12 cellular contexts compared by ENCODE assay signal in the genomic region with DNA sequence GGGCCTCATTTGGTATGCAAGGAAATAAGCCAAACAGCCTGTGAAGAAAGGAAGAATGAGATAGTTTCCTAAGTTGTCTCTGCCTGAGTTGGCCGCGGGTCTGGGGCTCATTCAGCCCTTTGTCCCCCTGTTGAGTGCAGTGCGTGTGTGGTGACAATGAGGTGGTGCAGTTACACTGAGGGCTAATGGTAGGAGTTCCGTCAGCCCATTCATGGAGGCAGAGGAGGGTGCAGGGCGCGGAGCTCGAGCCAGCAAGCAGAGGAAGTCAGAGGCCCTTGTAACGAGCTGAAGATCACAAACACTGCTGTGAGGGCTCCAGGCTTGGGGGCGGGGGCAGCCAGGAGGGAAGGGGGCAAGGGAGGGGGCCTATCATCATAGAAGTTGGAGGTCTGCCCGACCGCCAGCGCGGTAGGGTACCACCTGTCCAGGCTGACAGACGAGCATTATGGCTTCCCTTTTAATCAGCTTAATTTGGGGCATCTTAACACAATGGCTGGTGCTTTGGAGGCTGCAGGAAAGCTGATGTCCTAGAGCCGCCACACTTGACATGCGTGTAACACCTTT. TPM values are rescaled to one million over a fixed set of nuclear protein-coding genes. Genes with fewer than 3 reads are reported as not detected.
DNase-seq lines count a peak whose midpoint lies in the region; TF ChIP-seq lines count a peak whose summit lies in the region.
"Had no signal": no experiment of that assay in that cellular context is flagged by ENCODE, and none has a peak within 500 bp of the region (broad histone marks: within the 10 kb centered on the region; RNA-seq: fewer than 3 reads in every experiment).

No MANE protein-coding gene starts in this region.

- peak overlapping the region; percentile 78 for H3K27ac ChIP-seq in endodermal cell (ENCODE audit: low read depth, low read length)
- peak overlapping the region; percentile 87 for H3K27ac ChIP-seq in neural progenitor cell
- H3K27ac ChIP-seq in OCI-LY7 (ENCODE audit: low read depth, low read length, poor library complexity, severe bottlenecking) = no peak overlapping the region
- H3K27ac ChIP-seq in mesendoderm (ENCODE audit: low read depth, low read length) = no peak overlapping the region
- H3K27ac ChIP-seq: upper lobe of right lung had no signal

- H3K4me2 ChIP-seq in neural progenitor cell = peak overlapping the region; percentile 72
- H3K4me2 ChIP-seq in OCI-LY7 (ENCODE audit: low read length) = no peak overlapping the region
- H3K4me2 ChIP-seq in mesendoderm (ENCODE audit: low read length) = no peak overlapping the region

- H3K9me3 Mint-ChIP-seq in T-helper 2 cell treated with Interferon-gamma antibody and Interleukin-4, amounts not matched to agents 5 μg/mL and 100 μg/mL, for 36 hours = no peaks in the 10 kb centered on the region
- H3K9me3 Mint-ChIP-seq in endodermal cell (no peaks in the 10 kb centered on the region), neural progenitor cell (no peaks in the 10 kb centered on the region)

- H3K4ac ChIP-seq in mesendoderm (ENCODE audit: low read depth, low read length) = no peak overlapping the region

- H4K20me1 ChIP-seq in neural progenitor cell (ENCODE audit: low read depth) (peaks cover 92% of the 10 kb centered on the region), OCI-LY7 (ENCODE audit: insufficient read depth, low read length) (no peaks in the 10 kb centered on the region)

- no peaks in the 10 kb centered on the region for H3K9me3 ChIP-seq in endodermal cell (ENCODE audit: control insufficient read depth, low read length)
- no peaks in the 10 kb centered on the region for H3K9me3 ChIP-seq in neural progenitor cell (ENCODE audit: low read depth)
- H3K9me3 ChIP-seq in OCI-LY7 (ENCODE audit: low read length) = no peaks in the 10 kb centered on the region
- H3K9me3 ChIP-seq: upper lobe of right lung had no signal

- peak overlapping the region; percentile 48 for H3K4me3 Mint-ChIP-seq in T-helper 2 cell treated with Interferon-gamma antibody and Interleukin-4, amounts not matched to agents 5 μg/mL and 100 μg/mL, for 36 hours
- H3K4me3 Mint-ChIP-seq in endodermal cell (no peak overlapping the region), neural progenitor cell (peak overlapping the region; percentile 9)

- H3K36me3 Mint-ChIP-seq in T-helper 2 cell treated with Interferon-gamma antibody and Interleukin-4, amounts not matched to agents 5 μg/mL and 100 μg/mL, for 36 hours (ENCODE audit: low read depth) = peaks cover 86% of the 10 kb centered on the region
- H3K36me3 Mint-ChIP-seq in endodermal cell (ENCODE audit: low read depth) (peaks cover 84% of the 10 kb centered on the region), neural progenitor cell (peaks cover 58% of the 10 kb centered on the region)

- peak overlapping the region; percentile 76 for H3K27ac Mint-ChIP-seq in T-helper 2 cell treated with Interferon-gamma antibody and Interleukin-4, amounts not matched to agents 5 μg/mL and 100 μg/mL, for 36 hours
- no peak overlapping the region for H3K27ac Mint-ChIP-seq in endodermal cell
- H3K27ac Mint-ChIP-seq in neural progenitor cell = peak overlapping the region; percentile 65

- no peaks in the 10 kb centered on the region for H3K27me3 Mint-ChIP-seq in T-helper 2 cell treated with Interferon-gamma antibody and Interleukin-4, amounts not matched to agents 5 μg/mL and 100 μg/mL, for 36 hours (ENCODE audit: low read depth)
- H3K27me3 Mint-ChIP-seq in endodermal cell (ENCODE audit: insufficient read depth) (no peaks in the 10 kb centered on the region), neural progenitor cell (ENCODE audit: insufficient read depth, low read depth) (peaks cover 2% of the 10 kb centered on the region)

- H2AK5ac ChIP-seq in mesendoderm (ENCODE audit: low read length) = no peak overlapping the region

- H2BK15ac ChIP-seq in mesendoderm (replicated peaks; ENCODE audit: low read depth) = no peak overlapping the region

- peaks cover 45% of the 10 kb centered on the region for H3K4me1 Mint-ChIP-seq in T-helper 2 cell treated with Interferon-gamma antibody and Interleukin-4, amounts not matched to agents 5 μg/mL and 100 μg/mL, for 36 hours (ENCODE audit: low read depth)
- H3K4me1 Mint-ChIP-seq in endodermal cell = peaks cover 9% of the 10 kb centered on the region
- H3K4me1 Mint-ChIP-seq in neural progenitor cell = peaks cover 48% of the 10 kb centered on the region

- POLR2A ChIA-PET in OCI-LY7 (lab: Charles Lee) = interaction anchor here (0.6 kb wide), 1 partner anchor 467 kb away, joined by 3 read pairs; no protein-coding TSS in a partner anchor

- no peak for TF ChIP-seq CTCF in endodermal cell (conservative IDR thresholded peaks at IDR 0.05)
- no peak for TF ChIP-seq CTCF in neural progenitor cell (IDR thresholded peaks at IDR 0.05)
- TF ChIP-seq CTCF in OCI-LY7 (conservative IDR thresholded peaks at IDR 0.05; ENCODE audit: low read length) = no peak

- H3K27me3 ChIP-seq in endodermal cell (ENCODE audit: control insufficient read depth, insufficient read depth, low read length, poor library complexity, severe bottlenecking) (no peaks in the 10 kb centered on the region), neural progenitor cell (no peaks in the 10 kb centered on the region), mesendoderm (ENCODE audit: insufficient read depth, low read length, poor library complexity) (no peaks in the 10 kb centered on the region)
- H3K27me3 ChIP-seq: upper lobe of right lung had no signal

- DNase-seq in activated CD4-positive, alpha-beta T cell treated with anti-CD3 and anti-CD28 coated beads for 48 hours = peak; percentile 15
- DNase-seq in activated CD4-positive, alpha-beta T cell treated with anti-CD3 and anti-CD28 coated beads, Interleukin-2, amount 50 U/mL, for 48 hours = no peak
- DNase-seq in T-helper 2 cell treated with Interferon-gamma antibody and Interleukin-4, amounts not matched to agents 5 μg/mL and 100 μg/mL, for 36 hours (ENCODE audit: low spot score) = no peak
- no peak for DNase-seq in endodermal cell
- peak; percentile 72 for DNase-seq in neural progenitor cell (ENCODE audit: low spot score)
- no peak for DNase-seq in NCI-H128 (lab: John Stamatoyannopoulos, UW; ENCODE audit: unreplicated experiment)
- no peak for DNase-seq in OCI-LY7 (ENCODE audit: low spot score)
- DNase-seq in mesendoderm = no peak
- DNase-seq: erythroblast, NCI-H1417, NCI-H774, upper lobe of right lung had no signal

- H2AFZ ChIP-seq in neural progenitor cell (replicated peaks) (no peak overlapping the region), OCI-LY7 (ENCODE audit: low read length) (no peak overlapping the region)

- no TSS peak for BruUV-seq in OCI-LY7 (replicated peaks; lab: Mats Ljungman, UMichigan)

- CTCF ChIA-PET in OCI-LY7 (lab: Charles Lee; ENCODE audit: unreplicated experiment) = no interaction called here

- H3K79me2 ChIP-seq in neural progenitor cell (ENCODE audit: low read depth) = peaks cover 34% of the 10 kb centered on the region
- no peaks in the 10 kb centered on the region for H3K79me2 ChIP-seq in OCI-LY7 (ENCODE audit: insufficient read depth, low read depth, low read length)
- H3K79me2 ChIP-seq in mesendoderm (ENCODE audit: control insufficient read depth, insufficient read depth, low read length) = peaks cover 48% of the 10 kb centered on the region

- H3K9ac ChIP-seq in endodermal cell (ENCODE audit: extremely low read depth, low read length, poor library complexity, severe bottlenecking) = no peak overlapping the region
- H3K9ac ChIP-seq in neural progenitor cell = no peak overlapping the region
- H3K9ac ChIP-seq in mesendoderm (ENCODE audit: low read length) = no peak overlapping the region

- no peak overlapping the region for H3K56ac ChIP-seq in mesendoderm (ENCODE audit: low read length)

- 86 to 92% methylated on average over 7 to 16 of the region's 16 CpGs for WGBS in endodermal cell (ENCODE audit: insufficient coverage in 1 of 2, insufficient read length in 1 of 2), 2 experiments
- WGBS in mesendoderm (ENCODE audit: extremely low coverage, insufficient coverage, low lambda C conversion rate) = no CpG with 5 or more reads among the region's 16 CpGs

- H2BK120ac ChIP-seq in mesendoderm (ENCODE audit: low read depth, low read length) = no peak overlapping the region

- H3K23ac ChIP-seq in mesendoderm (ENCODE audit: low read length) = no peak overlapping the region

- H3K9me2 ChIP-seq in OCI-LY7 (ENCODE audit: insufficient read depth, low read length) = no peaks in the 10 kb centered on the region

- H3K18ac ChIP-seq in mesendoderm (ENCODE audit: low read length) = no peak overlapping the region

- H4K5ac ChIP-seq in mesendoderm (ENCODE audit: low read length) = no peak overlapping the region

- H3K79me1 ChIP-seq in mesendoderm (ENCODE audit: low read length) = peaks cover 19% of the 10 kb centered on the region

- H3K36me3 ChIP-seq in endodermal cell (ENCODE audit: control insufficient read depth, insufficient read depth, low read length) = peaks cover 50% of the 10 kb centered on the region
- H3K36me3 ChIP-seq in neural progenitor cell = no peaks in the 10 kb centered on the region
- no peaks in the 10 kb centered on the region for H3K36me3 ChIP-seq in OCI-LY7 (ENCODE audit: insufficient read depth, low read length)
- H3K36me3 ChIP-seq in mesendoderm (ENCODE audit: control insufficient read depth, insufficient read depth, low read length) = peaks cover 25% of the 10 kb centered on the region

- intact Hi-C loops in OCI-LY7 (cut with micrococcal nuclease; ENCODE audit: unreplicated experiment) = no loop called here

- H2BK5ac ChIP-seq in mesendoderm (ENCODE audit: low read length) = no peak overlapping the region

- H3K4me3 ChIP-seq in endodermal cell (ENCODE audit: low read length) (no peak overlapping the region), neural progenitor cell (peak overlapping the region; percentile 18), OCI-LY7 (ENCODE audit: low read depth, low read length, poor library complexity, severe bottlenecking) (no peak overlapping the region), mesendoderm (ENCODE audit: low read length) (no peak overlapping the region)
- H3K4me3 ChIP-seq: upper lobe of right lung had no signal

- no peak overlapping the region for H4K8ac ChIP-seq in mesendoderm (ENCODE audit: low read depth, low read length)

- H3K4me1 ChIP-seq in endodermal cell (ENCODE audit: control insufficient read depth, insufficient read depth, low read length) (no peaks in the 10 kb centered on the region), neural progenitor cell (peaks cover 38% of the 10 kb centered on the region), OCI-LY7 (ENCODE audit: insufficient read depth, low read length, poor library complexity, severe bottlenecking) (no peaks in the 10 kb centered on the region), mesendoderm (ENCODE audit: control insufficient read depth, low read depth, low read length) (no peaks in the 10 kb centered on the region)
- H3K4me1 ChIP-seq: upper lobe of right lung had no signal

- H3F3A ChIP-seq in neural progenitor cell (ENCODE audit: low read depth) = peaks cover 25% of the 10 kb centered on the region

RNA-seq across cellular contexts. Expression of a gene that starts 20.5 kb away (rescaled TPM):
- total RNA-seq in endodermal cell = 100 to 1,000 TPM; 286 to 362 TPM
- 86.6 TPM for polyA plus RNA-seq in endodermal cell (2013, experiment 1 of 2)
- polyA plus RNA-seq in endodermal cell (2013, experiment 2 of 2) = 81.3 TPM
- 95.8 and 103 TPM in 2 replicates for total RNA-seq in neural progenitor cell (ENCODE audit: low replicate concordance)
- total RNA-seq in OCI-LY7 (2014; rRNA removed; shearing (Covaris generic)) = not detected in 2 replicates
- total RNA-seq in OCI-LY7 (2022) = not detected in 2 replicates
- 117 TPM for polyA plus RNA-seq in mesendoderm (2013, experiment 1 of 2)
- polyA plus RNA-seq in mesendoderm (2013, experiment 2 of 2) = 108 TPM

RNA-seq across cellular contexts. Expression of a gene that starts 27.0 kb away (rescaled TPM):
- total RNA-seq in endodermal cell = 10 to 100 TPM; 19.2 to 41.3 TPM
- polyA plus RNA-seq in endodermal cell (2013, experiment 1 of 2) = 7.7 TPM
- polyA plus RNA-seq in endodermal cell (2013, experiment 2 of 2) = 8.9 TPM
- total RNA-seq in neural progenitor cell (ENCODE audit: low replicate concordance) = 7.1 and 18.1 TPM in 2 replicates
- 8.0 and 15.4 TPM in 2 replicates for total RNA-seq in OCI-LY7 (2014; rRNA removed; shearing (Covaris generic))
- 18.2 and 24.7 TPM in 2 replicates for total RNA-seq in OCI-LY7 (2022)
- polyA plus RNA-seq in mesendoderm (2013, experiment 1 of 2) = 13.7 TPM
- 13.9 TPM for polyA plus RNA-seq in mesendoderm (2013, experiment 2 of 2)

Comparison
In these comparisons a context has a peak if more than half of its experiments do, and no peak if none do; other contexts are left out.
1. DNase-seq: peak in activated CD4-positive, alpha-beta T cell treated with anti-CD3 and anti-CD28 coated beads for 48 hours (single experiment) and neural progenitor cell (single experiment); none in activated CD4-positive, alpha-beta T cell treated with anti-CD3 and anti-CD28 coated beads, Interleukin-2, amount 50 U/mL, for 48 hours (0 of 2), T-helper 2 cell treated with Interferon-gamma antibody and Interleukin-4, amounts not matched to agents 5 μg/mL and 100 μg/mL, for 36 hours (single experiment), endodermal cell (single experiment), NCI-H128 (single experiment), OCI-LY7 (single experiment) and mesendoderm (single experiment).
2. H3K27ac ChIP-seq: peak in endodermal cell (single experiment) and neural progenitor cell (single experiment); none in OCI-LY7 (single experiment) and mesendoderm (single experiment).
3. RNA of a gene that starts 20.5 kb away (total RNA-seq): 286 to 362 TPM in endodermal cell and 95.8 to 103 TPM in neural progenitor cell; not detected in OCI-LY7; every median in the first group is over 10 times any median in the second.